Comparison of ENCODE assay signal across 12 cellular contexts in genomic region chr6:149334201-149334600, GRCh38. TPM values are rescaled to one million over a fixed set of nuclear protein-coding genes. Genes with fewer than 3 reads are reported as not detected.
DNase-seq lines count a peak whose midpoint lies in the region; ATAC-seq, FAIRE-seq and TF ChIP-seq lines count a peak whose summit lies in the region.
"Had no signal": no experiment of that assay in that cellular context is flagged by ENCODE, and none has a peak within 500 bp of the region (broad histone marks: within the 10 kb centered on the region; RNA-seq: fewer than 3 reads in every experiment).

No MANE protein-coding gene starts in this region.

- H2AFZ ChIP-seq in keratinocyte (ENCODE audit: control insufficient read depth, low read length): no peak overlapping the region

- H4K20me1 ChIP-seq in keratinocyte (ENCODE audit: control insufficient read depth, extremely low read depth, insufficient read depth, low read length): no peaks in the 10 kb centered on the region

- ATAC-seq in stimulated activated naive CD8-positive, alpha-beta T cell treated with anti-CD3 and anti-CD28 coated beads, Interleukin-15, Interleukin-2, amounts not matched to agents 100 U/mL and 50 U/mL, for 24 hours: no peak
- ATAC-seq in HG03520 (IDR thresholded peaks at IDR 0.05; ENCODE audit: unreplicated experiment) (no peak), HG03039 (IDR thresholded peaks at IDR 0.05; ENCODE audit: unreplicated experiment) (no peak)

- peaks cover 48 to 77% of the 10 kb centered on the region in 2 donors for H3K4me1 ChIP-seq in adrenal gland (replicated peaks in 1 of 2)
- H3K4me1 ChIP-seq in keratinocyte (ENCODE audit: control insufficient read depth, extremely low read depth, insufficient read depth, low read length): peaks cover 52% of the 10 kb centered on the region
- peaks cover 91% of the 10 kb centered on the region for H3K4me1 ChIP-seq in vagina

- intact Hi-C loops in adrenal gland (cut with DNase I) (no loop called here), vagina (cut with DNase I) (no loop called here)

- H3K4me3 ChIP-seq in adrenal gland: no peak overlapping the region
- peak overlapping the region in 1 of 3 experiments; percentile 22 for H3K4me3 ChIP-seq in keratinocyte (ENCODE audit: control insufficient read depth in 2 of 3, extremely low read depth in 1 of 3, insufficient read depth in 2 of 3, low read depth in 1 of 3, low read length in 3 of 3)
- H3K4me3 ChIP-seq in vagina: no peak overlapping the region

- FAIRE-seq in keratinocyte (lab: Jason Lieb, UNC): peak; percentile 55

- peaks cover 5% of the 10 kb centered on the region for H3K9me1 ChIP-seq in keratinocyte (ENCODE audit: control insufficient read depth, extremely low read depth, insufficient read depth, low read length)

- peaks cover 86% of the 10 kb centered on the region for H3K79me2 ChIP-seq in keratinocyte (ENCODE audit: control insufficient read depth, insufficient read depth, low read length)

- no peaks in the 10 kb centered on the region for H3K9me3 Mint-ChIP-seq in stimulated activated naive CD8-positive, alpha-beta T cell treated with anti-CD3 and anti-CD28 coated beads, Interleukin-15, Interleukin-2, amounts not matched to agents 100 ng/mL and 50 ng/mL, for 24 hours

- no peaks in the 10 kb centered on the region for H3K9me3 ChIP-seq in adrenal gland (replicated peaks in 1 of 3)
- no peaks in the 10 kb centered on the region for H3K9me3 ChIP-seq in keratinocyte (ENCODE audit: control insufficient read depth, low read depth, low read length)
- no peaks in the 10 kb centered on the region for H3K9me3 ChIP-seq in vagina

- WGBS in adrenal gland, 4 donors: 38 to 44% (median 42%) methylated on average over 3 of the region's 3 CpGs

- no peak for DNase-seq in stimulated activated naive CD8-positive, alpha-beta T cell treated with anti-CD3 and anti-CD28 coated beads, Interleukin-15, Interleukin-2, amounts not matched to agents 100 U/mL and 50 U/mL, for 24 hours
- peak in 1 of 7 donors; percentile 15 for DNase-seq in adrenal gland
- DNase-seq in keratinocyte (ENCODE audit: low read depth, low spot score): no peak
- no peak for DNase-seq in vagina (ENCODE audit: extremely low spot score in 2 of 2)
- DNase-seq in retina: no peak
- DNase-seq: NCI-H345, occipital lobe, T-helper 9 cell had no signal

- no peaks in the 10 kb centered on the region for H3K27me3 ChIP-seq in adrenal gland
- no peaks in the 10 kb centered on the region for H3K27me3 ChIP-seq in keratinocyte (ENCODE audit: control insufficient read depth, extremely low read depth, insufficient read depth, low read length)
- H3K27me3 ChIP-seq in vagina: no peaks in the 10 kb centered on the region

- H3K27ac Mint-ChIP-seq in stimulated activated naive CD8-positive, alpha-beta T cell treated with anti-CD3 and anti-CD28 coated beads, Interleukin-15, Interleukin-2, amounts not matched to agents 100 ng/mL and 50 ng/mL, for 24 hours: peak overlapping the region; percentile 86

- dilution Hi-C loops in keratinocyte (cut with MboI; ENCODE audit: extremely low pct_ligation_motif_present, low sequenced_read_pairs): no loop called here

- TF ChIP-seq POLR2A in adrenal gland (IDR thresholded peaks at IDR 0.05): no peak
- no peak for TF ChIP-seq POLR2A in vagina (IDR thresholded peaks at IDR 0.05)

- TF ChIP-seq CTCF in adrenal gland (IDR thresholded peaks at IDR 0.05) (no peak), keratinocyte (optimal IDR thresholded peaks at IDR 0.05 in 1 of 3, IDR thresholded peaks at IDR 0.05 in 1 of 3, conservative IDR thresholded peaks at IDR 0.05 in 1 of 3; ENCODE audit: extremely low read depth in 1 of 3, insufficient read depth in 2 of 3, low read length in 3 of 3) (no peak), vagina (IDR thresholded peaks at IDR 0.05) (no peak)

- peaks cover 14% of the 10 kb centered on the region for H3K36me3 Mint-ChIP-seq in stimulated activated naive CD8-positive, alpha-beta T cell treated with anti-CD3 and anti-CD28 coated beads, Interleukin-15, Interleukin-2, amounts not matched to agents 100 ng/mL and 50 ng/mL, for 24 hours (ENCODE audit: low read depth)

- H3K27me3 Mint-ChIP-seq in stimulated activated naive CD8-positive, alpha-beta T cell treated with anti-CD3 and anti-CD28 coated beads, Interleukin-15, Interleukin-2, amounts not matched to agents 100 ng/mL and 50 ng/mL, for 24 hours: no peaks in the 10 kb centered on the region
- H3K27me3 Mint-ChIP-seq: brain had no signal

- H3K36me3 ChIP-seq in adrenal gland (replicated peaks in 1 of 2) (no peaks in the 10 kb centered on the region), keratinocyte (ENCODE audit: control insufficient read depth in 2 of 2, extremely low read depth in 1 of 2, insufficient read depth in 2 of 2, low read length in 2 of 2) (no peaks in the 10 kb centered on the region), vagina (no peaks in the 10 kb centered on the region)

- H3K4me3 Mint-ChIP-seq in stimulated activated naive CD8-positive, alpha-beta T cell treated with anti-CD3 and anti-CD28 coated beads, Interleukin-15, Interleukin-2, amounts not matched to agents 100 ng/mL and 50 ng/mL, for 24 hours: peak overlapping the region; percentile 41

- peaks cover 96% of the 10 kb centered on the region for H3K4me1 Mint-ChIP-seq in stimulated activated naive CD8-positive, alpha-beta T cell treated with anti-CD3 and anti-CD28 coated beads, Interleukin-15, Interleukin-2, amounts not matched to agents 100 ng/mL and 50 ng/mL, for 24 hours (ENCODE audit: low read depth)

- no peak overlapping the region for H3K9ac ChIP-seq in keratinocyte (ENCODE audit: control insufficient read depth, extremely low read depth, insufficient read depth, low read length)

- H3K27ac ChIP-seq in adrenal gland (peak overlapping the region in 3 of 5 donors; percentile 11 to 45 (median 45)), keratinocyte (ENCODE audit: control insufficient read depth, insufficient read depth, low read length) (peak overlapping the region; percentile 83), vagina (peak overlapping the region; percentile 51)

- peak overlapping the region; percentile 87 for H3K4me2 ChIP-seq in keratinocyte (ENCODE audit: control insufficient read depth, extremely low read depth, insufficient read depth, low read depth, low read length)

RNA-seq across cellular contexts. Expression of gene TAB2, which starts 16.7 kb away (rescaled TPM):
- 10 to 100 TPM; 35.9 to 68.8 (median 49.4) TPM for total RNA-seq in adrenal gland
- 10 to 100 TPM; 10.8 to 59.4 (median 18.8) TPM for polyA plus RNA-seq in adrenal gland
- polyA plus RNA-seq in keratinocyte: 39.9 to 47.5 TPM (median 39.9 TPM) in 3 replicates
- polyA plus RNA-seq in keratinocyte (2011; ENCODE audit: low read depth): 90.6 TPM
- 32.3 and 78.4 TPM in 2 replicates for polyA plus RNA-seq in keratinocyte (2011; cell fraction: cytosol; rRNA removed)
- 41.0 and 47.4 TPM in 2 replicates for polyA plus RNA-seq in keratinocyte (2011; cell fraction: nucleus; rRNA removed)
- polyA plus RNA-seq in keratinocyte (2012; ENCODE audit: low replicate concordance): 29.9 and 35.6 TPM in 2 replicates
- 17.6 to 69.7 TPM (median 56.0 TPM) in 3 replicates for polyA minus RNA-seq in keratinocyte
- polyA minus RNA-seq in keratinocyte (2011; cell fraction: cytosol; rRNA and poly(A)+ RNA removed): 33.8 TPM
- polyA minus RNA-seq in keratinocyte (2011; cell fraction: nucleus; rRNA and poly(A)+ RNA removed): 23.0 and 45.7 TPM in 2 replicates
- total RNA-seq in vagina: 80.5 TPM
